In genomic region chr3:49158108-49158709, GRCh38 we compare ENCODE assay signal across 8 cellular contexts. TPM values are rescaled to one million over a fixed set of nuclear protein-coding genes. Genes with fewer than 3 reads are reported as not detected.
DNase-seq lines count a peak whose midpoint lies in the region; ATAC-seq and TF ChIP-seq lines count a peak whose summit lies in the region.

No MANE protein-coding gene starts in this region.

- H3K27me3 ChIP-seq in gastroesophageal sphincter, result no peaks in the 10 kb centered on the region

- ATAC-seq in gastroesophageal sphincter, result peak; percentile 25
- no peak for ATAC-seq in HG03378 (IDR thresholded peaks at IDR 0.05; ENCODE audit: unreplicated experiment)

- no peak overlapping the region for H3K27ac ChIP-seq in gastroesophageal sphincter

- H3K4me1 ChIP-seq in gastroesophageal sphincter, result no peaks in the 10 kb centered on the region

- POLR2A ChIA-PET in GM10248 (lab: Yijun Ruan, JAX), result interaction anchor here (0.6 to 0.9 kb wide), 2 partner anchors 182 to 449 kb away, joined by 4 read pairs; no protein-coding TSS in a partner anchor

- 32 to 74% methylated on average over 3 to 5 of the region's 5 CpGs for WGBS in gastroesophageal sphincter (ENCODE audit: low coverage in 1 of 2), 2 donors

- CTCF ChIA-PET in GM10248 (lab: Yijun Ruan, JAX), result interaction anchor here (1.6 to 6.8 kb wide), 4 partner anchors 12 to 170 kb away, joined by 5 to 43 read pairs (median 8); partner anchors contain the start of genes KLHDC8B, P4HTM and USP19

- TF ChIP-seq CTCF in GM10248 (IDR thresholded peaks at IDR 0.05; ENCODE audit: control extremely low read depth, extremely low read depth, low read depth, missing control alignments) (peak; percentile 57), gastroesophageal sphincter (IDR thresholded peaks at IDR 0.05) (peak in 1 of 4 experiments; percentile 30)

- no peak overlapping the region for H3K4me3 ChIP-seq in gastroesophageal sphincter

- DNase-seq in GM10248 (ENCODE audit: extremely low spot score) (no peak), NCI-H226 (peak; percentile 10), NCI-H187 (lab: John Stamatoyannopoulos, UW) (no peak), middle frontal gyrus (ENCODE audit: extremely low spot score, low spot score) (no peak)
- DNase-seq in activated CD8-positive, alpha-beta memory T cell treated with anti-CD3 and anti-CD28 coated beads, Interleukin-2, amount 50 U/mL, for 1 hour (ENCODE audit: extremely low read depth), result peak; percentile 24
- peak; percentile 67 for DNase-seq in stimulated activated CD4-positive, alpha-beta T cell treated with anti-CD3 and anti-CD28 coated beads, Interleukin-1b, Interleukin-23, amount 100 ng/mL, for 48 hours

- no peak for TF ChIP-seq EP300 in gastroesophageal sphincter (IDR thresholded peaks at IDR 0.05)

- H3K36me3 ChIP-seq in gastroesophageal sphincter, result peaks cover 0 to 22% of the 10 kb centered on the region in 2 donors

- H3K9me3 ChIP-seq in gastroesophageal sphincter, result no peaks in the 10 kb centered on the region

- no peak for TF ChIP-seq POLR2A in gastroesophageal sphincter (IDR thresholded peaks at IDR 0.05)

RNA-seq across cellular contexts. Expression of gene CCDC71, which starts 7.9 kb away (rescaled TPM):
- total RNA-seq in gastroesophageal sphincter, result 10 to 100 TPM; 15.6 to 31.2 (median 25.3) TPM

RNA-seq across cellular contexts. Expression of gene KLHDC8B, which starts 13.2 kb away (rescaled TPM):
- 100 to 1,000 TPM in 3 of 4 donors, 10 to 100 TPM in 1; 39.8 to 126 (median 114) TPM for total RNA-seq in gastroesophageal sphincter

RNA-seq across cellular contexts. Expression of gene LAMB2, which starts 25.4 kb away (rescaled TPM):
- total RNA-seq in gastroesophageal sphincter, result 100 to 1,000 TPM; 578 to 980 (median 645) TPM

RNA-seq across cellular contexts. Expression of gene USP19, which starts 37.6 kb away (rescaled TPM):
- 100 to 1,000 TPM in 1 of 4 donors, 10 to 100 TPM in 3; 53.4 to 114 (median 76.4) TPM for total RNA-seq in gastroesophageal sphincter

RNA-seq across cellular contexts. Expression of gene QARS1, which starts 53.7 kb away (rescaled TPM):
- 100 to 1,000 TPM; 148 to 205 (median 183) TPM for total RNA-seq in gastroesophageal sphincter

Comparison
In these comparisons a context has a peak if more than half of its experiments do, and no peak if none do; other contexts are left out.
1. DNase-seq: peak in NCI-H226 (single experiment), activated CD8-positive, alpha-beta memory T cell treated with anti-CD3 and anti-CD28 coated beads, Interleukin-2, amount 50 U/mL, for 1 hour (single experiment) and stimulated activated CD4-positive, alpha-beta T cell treated with anti-CD3 and anti-CD28 coated beads, Interleukin-1b, Interleukin-23, amount 100 ng/mL, for 48 hours (single experiment); none in GM10248 (single experiment), NCI-H187 (0 of 2) and middle frontal gyrus (single experiment).